11 cellular contexts compared by ENCODE assay signal in the genomic region with DNA sequence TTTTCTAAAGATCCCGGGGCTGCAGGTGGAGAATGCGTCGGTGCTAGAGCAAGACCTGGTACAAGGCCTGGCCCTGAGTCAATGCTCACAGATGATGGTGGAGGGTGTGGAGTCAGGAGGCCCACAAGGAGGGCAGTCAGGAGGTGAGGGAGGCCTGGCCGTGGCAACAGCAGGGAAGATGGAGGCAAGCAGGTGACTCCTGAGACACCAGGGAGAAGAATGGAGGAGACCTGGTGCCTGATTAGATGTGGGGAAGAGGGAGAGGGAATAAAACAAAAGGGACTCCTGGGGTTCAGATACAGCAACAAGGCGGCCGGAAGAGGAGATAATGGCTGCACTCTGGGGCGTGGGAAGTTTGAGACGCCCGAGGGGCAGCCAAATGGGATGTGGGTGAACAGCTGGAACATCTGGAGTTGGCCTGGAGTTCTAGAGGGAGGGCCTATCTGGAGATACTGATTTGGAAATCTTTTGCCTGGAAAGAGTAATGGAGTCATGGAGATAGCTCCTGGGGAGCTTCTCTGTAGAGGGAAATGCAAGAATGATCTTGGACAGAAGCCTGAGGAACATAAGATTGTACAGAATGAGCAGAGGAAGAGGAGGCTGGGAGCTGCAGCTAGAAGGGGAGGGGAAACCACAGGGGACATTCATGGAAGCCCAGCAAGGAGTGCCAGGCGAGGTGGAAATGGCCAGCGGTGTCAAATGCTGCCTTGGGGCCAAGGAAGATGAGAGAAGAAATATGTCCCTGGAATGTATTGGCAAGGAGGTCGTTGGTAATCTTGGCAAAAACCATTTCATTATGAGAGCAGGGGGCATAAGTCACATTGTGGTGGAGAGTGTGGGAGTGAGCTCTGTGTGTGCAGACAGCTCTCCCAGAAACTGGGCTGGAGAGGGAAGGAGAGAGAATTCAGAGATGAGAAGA.
DNase-seq lines count a peak whose midpoint lies in the region; ATAC-seq and TF ChIP-seq lines count a peak whose summit lies in the region.
"Had no signal": no experiment of that assay in that cellular context is flagged by ENCODE, and none has a peak within 500 bp of the region (broad histone marks: within the 10 kb centered on the region; RNA-seq: fewer than 3 reads in every experiment).

No MANE protein-coding gene starts in this region.

- no peak overlapping the region for H3K14ac ChIP-seq in IMR-90 (replicated peaks; ENCODE audit: low read depth, low read length)

- H2BK120ac ChIP-seq in IMR-90 (ENCODE audit: low read depth, low read length): peak overlapping the region; percentile 41

- CTCF ChIA-PET in IMR-90 (lab: Yijun Ruan, JAX): interaction anchor here (0.7 to 1.6 kb wide), 3 partner anchors 9 to 39 kb away, joined by 3 to 6 read pairs (median 4); no protein-coding TSS in a partner anchor

- no peak overlapping the region for H3K23ac ChIP-seq in IMR-90 (ENCODE audit: low read depth, low read length)

- H3K4me2 ChIP-seq in IMR-90 (ENCODE audit: low read depth, low read length): no peak overlapping the region

- peak overlapping the region; percentile 25 for H2AK9ac ChIP-seq in IMR-90 (replicated peaks; ENCODE audit: low read depth, low read length, poor library complexity)

- intact Hi-C loops in IMR-90 (cut with micrococcal nuclease) (no loop called here), lower leg skin (cut with DNase I; ENCODE audit: low total_unique reads) (no loop called here)

- no peak for TF ChIP-seq POLR2A in IMR-90 (IDR thresholded peaks at IDR 0.05; ENCODE audit: low read depth, low read length)
- no peak for TF ChIP-seq POLR2A in lower leg skin (IDR thresholded peaks at IDR 0.05)
- no peak for TF ChIP-seq POLR2A in upper lobe of left lung (IDR thresholded peaks at IDR 0.05)

- H3K18ac ChIP-seq in IMR-90 (ENCODE audit: low read depth, low read length): no peak overlapping the region

- H2BK20ac ChIP-seq in IMR-90 (ENCODE audit: low read depth, low read length): peak overlapping the region; percentile 14; the same call in 1 of the 2 replicates

- H2AK5ac ChIP-seq in IMR-90 (ENCODE audit: low read depth, low read length): no peak overlapping the region

- dilution Hi-C loops in IMR-90 (cut with HindIII; ENCODE audit: low sequenced_read_pairs, unreplicated experiment): no loop called here

- peaks cover 2% of the 10 kb centered on the region; the same call in 1 of the 2 replicates for H3K4me1 ChIP-seq in IMR-90 (ENCODE audit: control insufficient read depth, insufficient read depth, low read length)
- H3K4me1 ChIP-seq in upper lobe of left lung: no peaks in the 10 kb centered on the region

- no peak overlapping the region for H3K56ac ChIP-seq in IMR-90 (ENCODE audit: extremely low read depth, insufficient read depth, low read length)

- ATAC-seq in IMR-90 (ENCODE audit: low read depth) (peak; percentile 72), upper lobe of left lung (ENCODE audit: low FRiP score in 2 of 2) (peak; percentile 31 to 81), GM18498 (IDR thresholded peaks at IDR 0.05; ENCODE audit: unreplicated experiment) (no peak), HG03139 (IDR thresholded peaks at IDR 0.05; ENCODE audit: unreplicated experiment) (no peak)

- no peak overlapping the region for H2BK5ac ChIP-seq in IMR-90 (ENCODE audit: low read depth, low read length, poor library complexity, severe bottlenecking)

- BruUV-seq in IMR-90 (replicated peaks; lab: Mats Ljungman, UMichigan): no TSS peak

- H3K36me3 ChIP-seq in IMR-90 (ENCODE audit: control insufficient read depth, insufficient read depth, low read length) (no peaks in the 10 kb centered on the region), upper lobe of left lung (no peaks in the 10 kb centered on the region)

- TF ChIP-seq CTCF in IMR-90 (conservative IDR thresholded peaks at IDR 0.05; ENCODE audit: low read depth, low read length): no peak
- no peak for TF ChIP-seq CTCF in coronary artery (IDR thresholded peaks at IDR 0.05)
- TF ChIP-seq CTCF in lower leg skin (IDR thresholded peaks at IDR 0.05): no peak
- TF ChIP-seq CTCF in upper lobe of left lung (IDR thresholded peaks at IDR 0.05): no peak

- H2AFZ ChIP-seq in IMR-90 (replicated peaks; ENCODE audit: low read length, poor library complexity): peak overlapping the region; percentile 53

- H3K27ac ChIP-seq in IMR-90 (ENCODE audit: insufficient read depth, low read length): no peak overlapping the region
- H3K27ac ChIP-seq in coronary artery: peak overlapping the region; percentile 31 to 78
- no peak overlapping the region for H3K27ac ChIP-seq in upper lobe of left lung

- H3K79me1 ChIP-seq in IMR-90 (ENCODE audit: low read depth in 1 of 2, low read length in 2 of 2): no peaks in the 10 kb centered on the region

- no peak overlapping the region for H2BK15ac ChIP-seq in IMR-90 (ENCODE audit: low read depth, low read length)

- no peak for TF ChIP-seq RAD21 in IMR-90 (IDR thresholded peaks at IDR 0.05; ENCODE audit: low read length)

- H3K4me3 ChIP-seq in IMR-90 (ENCODE audit: insufficient read depth, low read depth, low read length) (no peak overlapping the region), coronary artery (no peak overlapping the region), lower leg skin (ENCODE audit: low read depth, poor library complexity, severe bottlenecking) (no peak overlapping the region), upper lobe of left lung (no peak overlapping the region)

- DNase-seq in IMR-90: peak; percentile 57
- no peak for DNase-seq in coronary artery (ENCODE audit: low spot score)
- peak; percentile 8 to 68 for DNase-seq in lower leg skin (ENCODE audit: low spot score in 2 of 2)
- DNase-seq in upper lobe of left lung: no peak
- no peak for DNase-seq in KBM-7
- DNase-seq: activated naive CD4-positive, alpha-beta T cell; KG1; NCI-H187 treated with DMSO at 0.1 percent for 48 hours; NCI-H82 had no signal

- no peak overlapping the region for H3K4ac ChIP-seq in IMR-90 (ENCODE audit: low read depth, low read length)

- TF ChIP-seq EP300 in upper lobe of left lung (IDR thresholded peaks at IDR 0.05): no peak

- H3K9me3 ChIP-seq in IMR-90 (ENCODE audit: control insufficient read depth, insufficient read depth, low read length) (no peaks in the 10 kb centered on the region), upper lobe of left lung (no peaks in the 10 kb centered on the region)

- no peak overlapping the region for H4K8ac ChIP-seq in IMR-90 (ENCODE audit: low read depth in 2 of 2, low read length in 2 of 2)

- no peak overlapping the region for H4K91ac ChIP-seq in IMR-90 (ENCODE audit: insufficient read depth, low read depth, low read length)

- in situ Hi-C loops in IMR-90 (cut with MboI; ENCODE audit: low sequenced_read_pairs): no loop called here
- in situ Hi-C loops in KBM-7 (cut with MboI; ENCODE audit: low pct_unique_long_range_greater_than_20kb, low sequenced_read_pairs): no loop called here

- WGBS in IMR-90 (ENCODE audit: extremely low coverage in 2 of 2, insufficient read length in 1 of 2), 2 experiments: 44% methylated on average over 3 of the region's 12 CpGs; no CpG with 5 or more reads in 1 of the 2 experiments
- 70 to 71% methylated on average over 12 of the region's 12 CpGs for WGBS in lower leg skin, 2 donors
- WGBS in upper lobe of left lung, 2 donors: 76 to 81% methylated on average over 12 of the region's 12 CpGs

- H4K20me1 ChIP-seq in IMR-90 (ENCODE audit: insufficient read depth, low read length): no peaks in the 10 kb centered on the region

- no peak overlapping the region for H3K9ac ChIP-seq in IMR-90 (ENCODE audit: low read depth, low read length)

- H3K27me3 ChIP-seq in IMR-90 (ENCODE audit: control insufficient read depth, insufficient read depth, low read length) (peaks cover 10% of the 10 kb centered on the region), upper lobe of left lung (no peaks in the 10 kb centered on the region)

- H4K5ac ChIP-seq in IMR-90 (ENCODE audit: low read depth, low read length): no peak overlapping the region

- peaks cover 3% of the 10 kb centered on the region; the same call in 1 of the 2 replicates for H3K9me1 ChIP-seq in IMR-90 (ENCODE audit: insufficient read depth, low read length)

- POLR2A ChIA-PET in IMR-90 (lab: Charles Lee; ENCODE audit: unreplicated experiment): no interaction called here

TF ChIP-seq in IMR-90, 13 proteins besides CTCF, POLR2A, EP300 and RAD21:
- TF ChIP-seq MAFK (IDR thresholded peaks at IDR 0.05; ENCODE audit: low read depth, low read length): no peak
- TF ChIP-seq, protein P1, sequence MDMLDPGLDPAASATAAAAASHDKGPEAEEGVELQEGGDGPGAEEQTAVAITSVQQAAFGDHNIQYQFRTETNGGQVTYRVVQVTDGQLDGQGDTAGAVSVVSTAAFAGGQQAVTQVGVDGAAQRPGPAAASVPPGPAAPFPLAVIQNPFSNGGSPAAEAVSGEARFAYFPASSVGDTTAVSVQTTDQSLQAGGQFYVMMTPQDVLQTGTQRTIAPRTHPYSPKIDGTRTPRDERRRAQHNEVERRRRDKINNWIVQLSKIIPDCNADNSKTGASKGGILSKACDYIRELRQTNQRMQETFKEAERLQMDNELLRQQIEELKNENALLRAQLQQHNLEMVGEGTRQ (IDR thresholded peaks at IDR 0.05; ENCODE audit: low read depth, low read length): no peak
- TF ChIP-seq MAZ (IDR thresholded peaks at IDR 0.05; ENCODE audit: borderline replicate concordance, low read depth, low read length): no peak
- TF ChIP-seq, protein P2, sequence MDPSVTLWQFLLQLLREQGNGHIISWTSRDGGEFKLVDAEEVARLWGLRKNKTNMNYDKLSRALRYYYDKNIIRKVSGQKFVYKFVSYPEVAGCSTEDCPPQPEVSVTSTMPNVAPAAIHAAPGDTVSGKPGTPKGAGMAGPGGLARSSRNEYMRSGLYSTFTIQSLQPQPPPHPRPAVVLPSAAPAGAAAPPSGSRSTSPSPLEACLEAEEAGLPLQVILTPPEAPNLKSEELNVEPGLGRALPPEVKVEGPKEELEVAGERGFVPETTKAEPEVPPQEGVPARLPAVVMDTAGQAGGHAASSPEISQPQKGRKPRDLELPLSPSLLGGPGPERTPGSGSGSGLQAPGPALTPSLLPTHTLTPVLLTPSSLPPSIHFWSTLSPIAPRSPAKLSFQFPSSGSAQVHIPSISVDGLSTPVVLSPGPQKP (IDR thresholded peaks at IDR 0.05; ENCODE audit: borderline replicate concordance, low read depth, low read length): no peak
- no peak for TF ChIP-seq CEBPB (IDR thresholded peaks at IDR 0.05; ENCODE audit: low read depth, low read length)
- TF ChIP-seq BHLHE40 (IDR thresholded peaks at IDR 0.05; ENCODE audit: low read depth, low read length): no peak
- no peak for TF ChIP-seq NFE2L2 (IDR thresholded peaks at IDR 0.05; ENCODE audit: low read depth, low read length)
- no peak for TF ChIP-seq SMC3 (IDR thresholded peaks at IDR 0.05; ENCODE audit: low read depth, low read length)
- no peak for TF ChIP-seq CHD1 (IDR thresholded peaks at IDR 0.05; ENCODE audit: low read depth, low read length)
- TF ChIP-seq FOS (IDR thresholded peaks at IDR 0.05; ENCODE audit: low read depth, low read length): no peak
- no peak for TF ChIP-seq RCOR1 (IDR thresholded peaks at IDR 0.05; ENCODE audit: insufficient replicate concordance, low read length)
- TF ChIP-seq RFX5 (IDR thresholded peaks at IDR 0.05; ENCODE audit: low read depth, low read length): no peak
- TF ChIP-seq MXI1 (IDR thresholded peaks at IDR 0.05; ENCODE audit: borderline replicate concordance, low read depth, low read length): no peak
TF ChIP-seq in IMR-90: peak in this region for 0.

Comparison
In these comparisons a context has a peak if more than half of its experiments do, and no peak if none do; other contexts are left out.
1. ATAC-seq: peak in IMR-90 (single experiment) and upper lobe of left lung (2 of 2); none in GM18498 (single experiment) and HG03139 (single experiment).
2. DNase-seq: peak in IMR-90 (single experiment) and lower leg skin (2 of 2); none in coronary artery (single experiment), upper lobe of left lung (0 of 2) and KBM-7 (single experiment).
3. H3K27ac ChIP-seq: peak in coronary artery (2 of 2); none in IMR-90 (single experiment) and upper lobe of left lung (0 of 4).